30 cellular contexts compared by ENCODE assay signal in the genomic region with DNA sequence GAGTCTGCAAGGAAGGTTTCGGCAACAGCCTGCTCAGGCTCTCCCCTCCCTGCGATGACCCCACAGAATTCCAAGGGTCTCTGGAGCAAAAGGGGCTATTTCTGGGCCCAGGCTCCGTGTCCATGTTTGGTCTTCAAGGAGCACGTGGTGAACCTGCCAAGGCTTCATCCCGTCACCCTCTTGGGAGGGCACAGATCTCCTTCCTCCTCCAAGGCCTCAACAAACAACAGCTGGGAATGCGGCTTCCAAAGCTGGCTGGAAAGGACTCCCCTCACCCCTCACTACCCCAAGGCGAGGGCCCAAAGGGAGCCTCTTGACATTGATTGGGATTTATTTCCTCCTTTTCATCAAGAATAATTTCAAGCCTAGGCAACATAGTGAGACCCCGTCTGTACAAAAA. TPM values are rescaled to one million over a fixed set of nuclear protein-coding genes. Genes with fewer than 3 reads are reported as not detected.
"Had no signal": no experiment of that assay in that cellular context is flagged by ENCODE, and none has a peak within 500 bp of the region (broad histone marks: within the 10 kb centered on the region; RNA-seq: fewer than 3 reads in every experiment).

No MANE protein-coding gene starts in this region.

- FAIRE-seq: keratinocyte had no signal

- H3K4me1 ChIP-seq: colonic mucosa, gastrocnemius medialis, lower lobe of right lung, parathyroid adenoma, prostate gland, right atrium auricular region, thyroid gland had no signal

- H3K36me3 ChIP-seq: colonic mucosa, gastrocnemius medialis, lower lobe of right lung, prostate gland, right atrium auricular region, suprapubic skin, thyroid gland had no signal

- ATAC-seq: esophagus mucosa; gastrocnemius medialis; left ventricle myocardium superior; lower lobe of right lung; natural killer cell treated with Interleukin-12 subunit alpha and Interleukin-12 subunit beta and Interleukin-15 and Interleukin-18, amount 100 ng/mL, for 72 hours; sciatic nerve; stimulated activated naive CD8-positive, alpha-beta T cell treated with anti-CD3 and anti-CD28 coated beads, Interleukin-15, amount 100 ng/mL, for 72 hours had no signal

- H3K9ac ChIP-seq: parathyroid adenoma had no signal

- H3K4me3 ChIP-seq: colonic mucosa, gastrocnemius medialis, lower lobe of right lung, prostate gland, right atrium auricular region, skin epidermis, suprapubic skin, thyroid gland had no signal

- H3K27ac ChIP-seq: colonic mucosa, epithelial cell of prostate, gastrocnemius medialis, lower lobe of right lung, parathyroid adenoma, prostate gland, right atrium auricular region, skin epidermis, suprapubic skin, thyroid gland had no signal

- DNase-seq: colonic mucosa; effector CD8-positive, alpha-beta T cell; endodermal cell; foreskin fibroblast; gastrocnemius medialis; head of caudate nucleus; left ventricle myocardium superior; lower lobe of right lung; naive B cell; stimulated activated CD4-positive, alpha-beta T cell treated with anti-CD3 and anti-CD28 coated beads, Interleukin-15, amount 100 ng/mL, for 24 hours; stimulated activated CD4-positive, alpha-beta T cell treated with anti-CD3 and anti-CD28 coated beads, Interleukin-2, amount 100 ng/mL, for 48 hours; stimulated activated naive CD4-positive, alpha-beta T cell; stimulated activated naive CD8-positive, alpha-beta T cell treated with anti-CD3 and anti-CD28 coated beads, Interleukin-15, amount 100 ng/mL, for 72 hours; thyroid gland; trophoblast cell had no signal

- H3K27me3 ChIP-seq: colonic mucosa, gastrocnemius medialis, right atrium auricular region, suprapubic skin, thyroid gland had no signal

- H3K79me2 ChIP-seq: parathyroid adenoma had no signal

- H2AFZ ChIP-seq: parathyroid adenoma had no signal

- H3K9me3 ChIP-seq: colonic mucosa, gastrocnemius medialis, lower lobe of right lung, prostate gland, right atrium auricular region, suprapubic skin, thyroid gland had no signal

RNA-seq across cellular contexts. Expression of a gene that starts 14.0 kb away (rescaled TPM):
- total RNA-seq: endodermal cell; gastrocnemius medialis; glomerular endothelial cell; left ventricle myocardium superior; mesenteric fat pad; natural killer cell treated with Interleukin-12 subunit alpha and Interleukin-12 subunit beta and Interleukin-15 and Interleukin-18, amount 100 ng/mL, for 72 hours; neural crest cell; osteoblast; right atrium auricular region; sciatic nerve; suprapubic skin; thyroid gland; urinary bladder had no signal

RNA-seq across cellular contexts. Expression of a gene that starts 50.8 kb away (rescaled TPM):
- total RNA-seq: colonic mucosa; endodermal cell; esophagus mucosa; gastrocnemius medialis; left ventricle myocardium superior; lower lobe of right lung; mesenteric fat pad; natural killer cell treated with Interleukin-12 subunit alpha and Interleukin-12 subunit beta and Interleukin-15 and Interleukin-18, amount 100 ng/mL, for 72 hours; neural crest cell; osteoblast; right atrium auricular region; sciatic nerve; suprapubic skin; thyroid gland; urinary bladder had no signal
- polyA plus RNA-seq: urinary bladder had no signal
